12 cellular contexts compared by ENCODE assay signal in the genomic region with DNA sequence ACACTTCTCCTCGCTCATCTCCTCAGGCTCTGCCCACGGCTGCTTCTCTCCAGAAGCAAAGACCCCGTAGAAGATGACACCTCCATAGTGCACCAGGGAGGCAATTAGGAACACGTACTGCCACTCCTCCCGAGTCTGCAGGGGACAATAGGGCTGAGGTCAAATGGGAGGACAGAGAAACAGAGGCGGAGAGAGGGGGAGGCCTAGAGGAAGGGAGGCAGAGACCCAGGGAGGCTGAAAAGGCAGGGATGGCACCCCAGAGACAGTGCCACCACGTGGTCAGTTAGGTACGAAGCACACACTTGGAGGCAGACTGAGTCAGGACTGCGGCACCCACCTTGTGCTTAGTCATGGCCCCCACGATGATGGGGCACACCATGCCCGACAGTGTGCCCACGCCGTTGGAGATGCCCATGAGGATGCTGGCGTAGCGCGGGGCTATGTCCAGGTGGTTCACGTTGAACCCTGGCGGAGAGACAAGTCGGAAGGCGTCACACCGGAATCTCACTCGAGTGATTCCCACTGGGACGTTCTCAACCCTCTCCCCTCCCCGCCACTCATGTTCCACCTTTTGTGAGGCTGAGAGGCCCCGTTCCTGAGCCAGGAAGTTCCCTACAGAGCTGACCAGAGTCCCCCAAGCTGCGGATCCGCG. TPM values are rescaled to one million over a fixed set of nuclear protein-coding genes. Genes with fewer than 3 reads are reported as not detected.
DNase-seq lines count a peak whose midpoint lies in the region; ATAC-seq and TF ChIP-seq lines count a peak whose summit lies in the region.
"Had no signal": no experiment of that assay in that cellular context is flagged by ENCODE, and none has a peak within 500 bp of the region (broad histone marks: within the 10 kb centered on the region; RNA-seq: fewer than 3 reads in every experiment).

No MANE protein-coding gene starts in this region.

- no peak overlapping the region for H3K4me3 Mint-ChIP-seq in activated CD4-positive, alpha-beta T cell treated with anti-CD3 and anti-CD28 coated beads, Interleukin-2, amount 10 ng/mL, durations not matched to agents 24 days and 14 days
- no peak overlapping the region for H3K4me3 Mint-ChIP-seq in stimulated activated effector memory CD8-positive, alpha-beta T cell treated with anti-CD3 and anti-CD28 coated beads, Interleukin-12 subunit alpha, Interleukin-12 subunit beta, amount 100 ng/mL, for 72 hours

- no peak overlapping the region for H3K27ac ChIP-seq in brain microvascular endothelial cell
- H3K27ac ChIP-seq in tibial nerve = no peak overlapping the region
- H3K27ac ChIP-seq: BLaER1 treated with 17β-estradiol and CSF1 and Interleukin-3, amounts not matched to agents 10 nM and 100 nM had no signal

- peak; percentile 74 for DNase-seq in activated CD4-positive, alpha-beta T cell treated with anti-CD3 and anti-CD28 coated beads, Interleukin-2, amount 10 ng/mL, durations not matched to agents 24 days and 14 days
- no peak for DNase-seq in activated CD4-positive, alpha-beta T cell treated with anti-CD3 and anti-CD28 coated beads, Interleukin-2, amount 50 U/mL, for 1 hour
- DNase-seq in Kasumi-1 (lab: John Stamatoyannopoulos, UW) = peak; percentile 38 to 52
- no peak for DNase-seq in brain microvascular endothelial cell
- DNase-seq in stimulated activated effector memory CD8-positive, alpha-beta T cell treated with anti-CD3 and anti-CD28 coated beads, Interleukin-12 subunit alpha, Interleukin-12 subunit beta, amount 100 ng/mL, for 72 hours (ENCODE audit: low spot score in 2 of 2) = no peak
- no peak for DNase-seq in tibial nerve (ENCODE audit: low spot score in 2 of 2)
- DNase-seq in left colon = no peak
- DNase-seq: NCI-H1930 had no signal

- in situ Hi-C loops in brain microvascular endothelial cell (cut with HindIII; ENCODE audit: low pct_ligation_motif_present, low sequenced_read_pairs) = no loop called here

- peak; percentile 50 for TF ChIP-seq CTCF in brain microvascular endothelial cell (IDR thresholded peaks at IDR 0.05; ENCODE audit: low read depth, low read length, missing control alignments)
- TF ChIP-seq CTCF in tibial nerve (IDR thresholded peaks at IDR 0.05) = no peak

- H3K27me3 ChIP-seq in brain microvascular endothelial cell (replicated peaks) (peaks cover 81% of the 10 kb centered on the region), tibial nerve (peaks cover 5 to 100% of the 10 kb centered on the region in 2 donors)

- H3K36me3 ChIP-seq in brain microvascular endothelial cell (replicated peaks) (no peaks in the 10 kb centered on the region), tibial nerve (peaks cover 0 to 4% (median 0%) of the 10 kb centered on the region in 3 donors)
- H3K36me3 ChIP-seq: BLaER1 treated with 17β-estradiol and CSF1 and Interleukin-3, amounts not matched to agents 10 nM and 100 nM had no signal

- peaks cover 46% of the 10 kb centered on the region for H3K4me1 Mint-ChIP-seq in activated CD4-positive, alpha-beta T cell treated with anti-CD3 and anti-CD28 coated beads, Interleukin-2, amount 10 ng/mL, durations not matched to agents 24 days and 14 days
- H3K4me1 Mint-ChIP-seq in stimulated activated effector memory CD8-positive, alpha-beta T cell treated with anti-CD3 and anti-CD28 coated beads, Interleukin-12 subunit alpha, Interleukin-12 subunit beta, amount 100 ng/mL, for 72 hours = peaks cover 66% of the 10 kb centered on the region

- H3K9me3 Mint-ChIP-seq in activated CD4-positive, alpha-beta T cell treated with anti-CD3 and anti-CD28 coated beads, Interleukin-2, amount 10 ng/mL, durations not matched to agents 24 days and 14 days = no peaks in the 10 kb centered on the region
- H3K9me3 Mint-ChIP-seq in stimulated activated effector memory CD8-positive, alpha-beta T cell treated with anti-CD3 and anti-CD28 coated beads, Interleukin-12 subunit alpha, Interleukin-12 subunit beta, amount 100 ng/mL, for 72 hours = no peaks in the 10 kb centered on the region

- H3K4me3 ChIP-seq in brain microvascular endothelial cell (ENCODE audit: low read depth, low read length) (no peak overlapping the region), tibial nerve (no peak overlapping the region)
- H3K4me3 ChIP-seq: BLaER1 treated with 17β-estradiol and CSF1 and Interleukin-3, amounts not matched to agents 10 nM and 100 nM had no signal

- no peak for TF ChIP-seq EP300 in tibial nerve (IDR thresholded peaks at IDR 0.05)

- no peaks in the 10 kb centered on the region for H3K36me3 Mint-ChIP-seq in activated CD4-positive, alpha-beta T cell treated with anti-CD3 and anti-CD28 coated beads, Interleukin-2, amount 10 ng/mL, durations not matched to agents 24 days and 14 days (ENCODE audit: low read depth)
- peaks cover 4% of the 10 kb centered on the region for H3K36me3 Mint-ChIP-seq in stimulated activated effector memory CD8-positive, alpha-beta T cell treated with anti-CD3 and anti-CD28 coated beads, Interleukin-12 subunit alpha, Interleukin-12 subunit beta, amount 100 ng/mL, for 72 hours

- peaks cover 0 to 20% (median 4%) of the 10 kb centered on the region in 4 donors for H3K4me1 ChIP-seq in tibial nerve

- WGBS in tibial nerve, 2 donors = 66 to 71% methylated on average over 25 to 26 of the region's 28 CpGs

- peak; percentile 75 for ATAC-seq in stimulated activated effector memory CD8-positive, alpha-beta T cell treated with anti-CD3 and anti-CD28 coated beads, Interleukin-12 subunit alpha, Interleukin-12 subunit beta, amount 100 ng/mL, for 72 hours
- ATAC-seq in GM19035 (IDR thresholded peaks at IDR 0.05; ENCODE audit: unreplicated experiment) = no peak
- no peak for ATAC-seq in left colon
- ATAC-seq: right cardiac atrium had no signal

- no peaks in the 10 kb centered on the region for H3K9me3 ChIP-seq in tibial nerve

- H3K27ac Mint-ChIP-seq in activated CD4-positive, alpha-beta T cell treated with anti-CD3 and anti-CD28 coated beads, Interleukin-2, amount 10 ng/mL, durations not matched to agents 24 days and 14 days = no peak overlapping the region
- H3K27ac Mint-ChIP-seq in stimulated activated effector memory CD8-positive, alpha-beta T cell treated with anti-CD3 and anti-CD28 coated beads, Interleukin-12 subunit alpha, Interleukin-12 subunit beta, amount 100 ng/mL, for 72 hours = no peak overlapping the region

- peaks cover 85% of the 10 kb centered on the region for H3K27me3 Mint-ChIP-seq in activated CD4-positive, alpha-beta T cell treated with anti-CD3 and anti-CD28 coated beads, Interleukin-2, amount 10 ng/mL, durations not matched to agents 24 days and 14 days

- TF ChIP-seq POLR2A in tibial nerve (IDR thresholded peaks at IDR 0.05) = no peak

- intact Hi-C loops in activated CD4-positive, alpha-beta T cell treated with anti-CD3 and anti-CD28 coated beads, Interleukin-2, amount 10 ng/mL, durations not matched to agents 24 days and 14 days (cut with micrococcal nuclease) = loop anchor here (2.0 kb wide), 1 partner anchor 38 kb away; no protein-coding TSS in a partner anchor
- intact Hi-C loops in left colon (cut with DNase I, micrococcal nuclease) = loop anchor here in 1 of 2 donors (10.0 kb wide), 1 partner anchor 166 kb away; no protein-coding TSS in a partner anchor

RNA-seq across cellular contexts. Expression of gene GFY, which starts 5.6 kb away (rescaled TPM):
- not detected in 2 replicates for total RNA-seq in activated CD4-positive, alpha-beta T cell treated with anti-CD3 and anti-CD28 coated beads, Interleukin-2, amount 10 ng/mL, durations not matched to agents 24 days and 14 days
- not detected for total RNA-seq in tibial nerve
- not detected for total RNA-seq in left colon
- total RNA-seq: right cardiac atrium, subcutaneous adipose tissue had no signal

RNA-seq across cellular contexts. Expression of gene PTH2, which starts 7.6 kb away (rescaled TPM):
- not detected in 2 replicates for total RNA-seq in activated CD4-positive, alpha-beta T cell treated with anti-CD3 and anti-CD28 coated beads, Interleukin-2, amount 10 ng/mL, durations not matched to agents 24 days and 14 days
- total RNA-seq in tibial nerve = not detected
- not detected for total RNA-seq in left colon
- total RNA-seq: right cardiac atrium, subcutaneous adipose tissue had no signal

RNA-seq across cellular contexts. Expression of gene SLC17A7, which starts 10.5 kb away (rescaled TPM):
- 0.12 and 0.54 TPM in 2 replicates for total RNA-seq in activated CD4-positive, alpha-beta T cell treated with anti-CD3 and anti-CD28 coated beads, Interleukin-2, amount 10 ng/mL, durations not matched to agents 24 days and 14 days
- total RNA-seq in tibial nerve (1 to 10 TPM; 2.4 to 7.1 (median 6.2) TPM), left colon (under 1 TPM; 0.24 to 0.81 TPM)

RNA-seq across cellular contexts. Expression of gene PIH1D1, which starts 20.8 kb away (rescaled TPM):
- 134 and 135 TPM in 2 replicates for total RNA-seq in activated CD4-positive, alpha-beta T cell treated with anti-CD3 and anti-CD28 coated beads, Interleukin-2, amount 10 ng/mL, durations not matched to agents 24 days and 14 days
- 100 to 1,000 TPM in 3 of 4 donors, 10 to 100 TPM in 1; 85.0 to 128 (median 110) TPM for total RNA-seq in tibial nerve
- total RNA-seq in left colon = 10 to 100 TPM; 62.9 to 74.1 TPM

RNA-seq across cellular contexts. Expression of gene ALDH16A1, which starts 22.2 kb away (rescaled TPM):
- total RNA-seq in activated CD4-positive, alpha-beta T cell treated with anti-CD3 and anti-CD28 coated beads, Interleukin-2, amount 10 ng/mL, durations not matched to agents 24 days and 14 days = 27.2 and 28.4 TPM in 2 replicates
- total RNA-seq in tibial nerve = 10 to 100 TPM; 33.9 to 70.5 (median 63.5) TPM
- total RNA-seq in left colon = 10 to 100 TPM; 24.9 to 31.5 TPM

Comparison
In these comparisons a context has a peak if more than half of its experiments do, and no peak if none do; other contexts are left out.
1. DNase-seq: peak in activated CD4-positive, alpha-beta T cell treated with anti-CD3 and anti-CD28 coated beads, Interleukin-2, amount 10 ng/mL, durations not matched to agents 24 days and 14 days (single experiment) and Kasumi-1 (2 of 2); none in activated CD4-positive, alpha-beta T cell treated with anti-CD3 and anti-CD28 coated beads, Interleukin-2, amount 50 U/mL, for 1 hour (single experiment), brain microvascular endothelial cell (single experiment), stimulated activated effector memory CD8-positive, alpha-beta T cell treated with anti-CD3 and anti-CD28 coated beads, Interleukin-12 subunit alpha, Interleukin-12 subunit beta, amount 100 ng/mL, for 72 hours (0 of 2), tibial nerve (0 of 2) and left colon (0 of 2).